Comparison of ENCODE assay signal across 24 cellular contexts in the genomic region with DNA sequence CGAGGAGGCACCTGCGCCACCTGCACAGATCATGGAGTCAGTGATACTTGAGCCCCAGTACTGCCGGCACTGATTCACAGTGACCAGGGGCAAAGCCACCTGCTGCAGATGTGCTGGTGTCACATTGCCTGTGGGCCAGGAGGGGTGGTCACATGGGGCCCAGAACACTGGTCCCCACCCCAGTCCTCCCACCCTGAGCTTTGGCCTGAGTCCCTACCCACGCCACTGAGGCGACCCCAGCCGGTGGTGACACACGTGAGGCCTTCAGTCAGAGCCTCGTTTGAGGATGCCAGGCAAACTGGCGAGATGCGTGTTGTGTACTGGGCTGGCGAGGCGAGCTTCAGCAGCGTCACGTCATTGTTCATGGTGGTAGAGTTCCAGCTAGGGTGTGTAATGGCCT.
"Had no signal": no experiment of that assay in that cellular context is flagged by ENCODE, and none has a peak within 500 bp of the region (broad histone marks: within the 10 kb centered on the region; RNA-seq: fewer than 3 reads in every experiment).

No MANE protein-coding gene starts in this region.

- H3K4me3 ChIP-seq: ascending aorta, SK-N-MC had no signal

- H3K27ac Mint-ChIP-seq: activated naive CD8-positive, alpha-beta T cell treated with anti-CD3 and anti-CD28 coated beads, Interleukin-2, amount 50 U/mL, for 24 hours; T-cell had no signal

- H3K27me3 ChIP-seq: ascending aorta had no signal

- H3K27ac ChIP-seq: ascending aorta, SK-N-MC, VCaP had no signal

- H3K4me3 Mint-ChIP-seq: activated naive CD8-positive, alpha-beta T cell treated with anti-CD3 and anti-CD28 coated beads, Interleukin-2, amount 50 U/mL, for 24 hours; brain; central memory CD8-positive, alpha-beta T cell; T-cell had no signal

- H3K9me3 ChIP-seq: ascending aorta had no signal

- H3K27me3 Mint-ChIP-seq: activated naive CD8-positive, alpha-beta T cell treated with anti-CD3 and anti-CD28 coated beads, Interleukin-2, amount 50 U/mL, for 24 hours; brain; central memory CD8-positive, alpha-beta T cell; T-cell had no signal

- DNase-seq: activated CD4-positive, alpha-beta T cell treated with anti-CD3 and anti-CD28 coated beads, Interleukin-2, amount 50 U/mL, for 1 hour; activated CD4-positive, CD25-positive, alpha-beta regulatory T cell; activated naive CD4-positive, alpha-beta T cell treated with anti-CD3 and anti-CD28 coated beads, Interleukin-2, amount 50 U/mL, for 16 hours; activated naive CD8-positive, alpha-beta T cell treated with anti-CD3 and anti-CD28 coated beads, Interleukin-2, amount 50 U/mL, for 24 hours; activated T-cell treated with anti-CD3 and anti-CD28 coated beads for 4 hours; amniotic stem cell; MM.1S; NCI-H1105; NCI-H1436; NCI-H1694 treated with DMSO at 0.1 percent for 48 hours; NCI-H2029 treated with DMSO at 0.1 percent for 48 hours; NCI-H345; NCI-H526 treated with DMSO at 0.1 percent for 48 hours; NK-92 treated with Interleukin-12 subunit alpha and Interleukin-12 subunit beta, amount 100 ng/mL, for 24 hours; OCI-M1; T-cell; T-helper 2 cell had no signal

- ATAC-seq: activated naive CD8-positive, alpha-beta T cell treated with anti-CD3 and anti-CD28 coated beads, Interleukin-2, amount 50 U/mL, for 24 hours; Panc1; Right ventricle myocardium inferior; T-cell had no signal

- H3K9me3 Mint-ChIP-seq: activated naive CD8-positive, alpha-beta T cell treated with anti-CD3 and anti-CD28 coated beads, Interleukin-2, amount 50 U/mL, for 24 hours; central memory CD8-positive, alpha-beta T cell; T-cell had no signal
